8 cellular contexts compared by ENCODE assay signal in the genomic region with DNA sequence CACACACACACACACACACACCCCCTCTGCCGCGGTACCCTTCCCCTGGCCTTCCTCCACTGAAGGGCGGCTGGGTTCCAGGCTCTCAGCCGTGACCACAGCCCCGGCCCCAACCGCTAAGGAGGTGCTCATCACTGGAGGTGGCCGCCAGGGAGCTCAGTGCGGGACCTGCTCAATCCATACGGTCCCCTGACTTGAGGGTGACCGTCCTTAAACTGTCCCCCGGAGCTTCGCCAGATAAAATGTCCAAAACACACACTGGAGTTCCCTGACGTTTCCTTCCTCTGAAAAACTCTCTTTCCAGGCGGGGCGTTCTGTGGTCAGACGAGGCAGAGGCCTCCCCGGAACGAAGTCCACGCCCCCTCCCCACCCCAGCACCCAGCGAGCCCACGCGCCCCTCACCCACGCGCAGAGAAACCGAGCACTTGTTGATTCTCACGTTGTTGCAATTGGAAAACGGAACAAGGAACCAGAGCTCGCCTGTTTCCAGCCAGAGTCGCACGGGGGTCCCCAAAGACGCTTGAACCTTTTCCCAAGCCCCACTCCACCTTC. TPM values are rescaled to one million over a fixed set of nuclear protein-coding genes. Genes with fewer than 3 reads are reported as not detected.
DNase-seq lines count a peak whose midpoint lies in the region; ATAC-seq and TF ChIP-seq lines count a peak whose summit lies in the region.

No MANE protein-coding gene starts in this region.

- no peak for ATAC-seq in HG03139 (IDR thresholded peaks at IDR 0.05; ENCODE audit: unreplicated experiment)
- ATAC-seq in HG03520 (IDR thresholded peaks at IDR 0.05; ENCODE audit: unreplicated experiment), result no peak

- intact Hi-C loops in CD4-positive, alpha-beta memory T cell (cut with micrococcal nuclease), result no loop called here

- TF ChIP-seq EP300 in tibial nerve (IDR thresholded peaks at IDR 0.05), result peak in 1 of 2 donors; percentile 38

- H3K27me3 ChIP-seq in CD4-positive, alpha-beta memory T cell (ENCODE audit: insufficient read depth, low read length), result no peaks in the 10 kb centered on the region
- H3K27me3 ChIP-seq in muscle layer of duodenum (ENCODE audit: low read depth, low read length) (no peaks in the 10 kb centered on the region), tibial nerve (peaks cover 0 to 18% of the 10 kb centered on the region in 2 donors)

- H3K4me3 Mint-ChIP-seq in CD4-positive, alpha-beta memory T cell, result peak overlapping the region; percentile 98 to 100 (median 98)

- no peak for TF ChIP-seq CTCF in tibial nerve (IDR thresholded peaks at IDR 0.05)

- peaks cover 50 to 78% (median 63%) of the 10 kb centered on the region in 4 donors for H3K4me1 Mint-ChIP-seq in CD4-positive, alpha-beta memory T cell

- CTCF ChIA-PET in CD4-positive, alpha-beta memory T cell (lab: Charles Lee; ENCODE audit: partially characterized antibody), result interaction anchor here (0.7 to 3.5 kb wide), 14 partner anchors 8 to 130 kb away, joined by 3 to 28 read pairs (median 8); no protein-coding TSS in a partner anchor

- H3K36me3 ChIP-seq in CD4-positive, alpha-beta memory T cell (ENCODE audit: insufficient read depth, low read length), result no peaks in the 10 kb centered on the region
- no peaks in the 10 kb centered on the region for H3K36me3 ChIP-seq in muscle layer of duodenum (ENCODE audit: control insufficient read depth in 1 of 2, insufficient read depth in 2 of 2, low read length in 2 of 2)
- no peaks in the 10 kb centered on the region for H3K36me3 ChIP-seq in tibial nerve

- TF ChIP-seq POLR2A in tibial nerve (IDR thresholded peaks at IDR 0.05), result peak in 1 of 2 donors; percentile 3

- H3K4me1 ChIP-seq in CD4-positive, alpha-beta memory T cell (ENCODE audit: insufficient read depth, low read length), result peaks cover 67% of the 10 kb centered on the region
- peaks cover 3 to 14% of the 10 kb centered on the region in 2 donors for H3K4me1 ChIP-seq in muscle layer of duodenum (ENCODE audit: control insufficient read depth in 1 of 2, insufficient read depth in 2 of 2, low read length in 2 of 2)
- peaks cover 0 to 52% (median 28%) of the 10 kb centered on the region in 4 donors for H3K4me1 ChIP-seq in tibial nerve

- POLR2A ChIA-PET in CD4-positive, alpha-beta memory T cell (lab: Charles Lee; ENCODE audit: partially characterized antibody), result interaction anchor here (1.0 to 10.0 kb wide), 16 partner anchors 10 to 80 kb away, joined by 3 to 178 read pairs (median 22); no protein-coding TSS in a partner anchor

- peaks cover 0 to 2% (median 0%) of the 10 kb centered on the region in 8 donors for H3K9me3 Mint-ChIP-seq in CD4-positive, alpha-beta memory T cell

- 5 to 7% methylated on average over 30 of the region's 31 CpGs for WGBS in tibial nerve, 2 donors

- peak overlapping the region; percentile 94 to 99 (median 97) for H3K27ac Mint-ChIP-seq in CD4-positive, alpha-beta memory T cell

- peak overlapping the region; percentile 85 for H3K27ac ChIP-seq in CD4-positive, alpha-beta memory T cell (ENCODE audit: low read depth, low read length)
- H3K27ac ChIP-seq in epithelial cell of prostate (peak overlapping the region; percentile 49), muscle layer of duodenum (ENCODE audit: low read length) (peak overlapping the region; percentile 84), tibial nerve (peak overlapping the region; percentile 73 to 97 (median 95))

- H3K36me3 Mint-ChIP-seq in CD4-positive, alpha-beta memory T cell, result peaks cover 12 to 33% of the 10 kb centered on the region in 2 donors

- DNase-seq in CD4-positive, alpha-beta memory T cell, result peak in 4 of 5 donors; percentile 33 to 58 (median 38)
- peak; percentile 17 for DNase-seq in HT-29 (ENCODE audit: low spot score)
- peak; percentile 43 for DNase-seq in activated CD4-positive, alpha-beta T cell treated with anti-CD3 and anti-CD28 coated beads, Interleukin-2, amount 50 U/mL, for 1 hour
- no peak for DNase-seq in epithelial cell of prostate (ENCODE audit: low read depth, low spot score)
- DNase-seq in tibial nerve (ENCODE audit: low spot score in 2 of 2), result peak in 1 of 2 donors; percentile 44

- peak overlapping the region; percentile 81 to 82 for H3K4me3 ChIP-seq in CD4-positive, alpha-beta memory T cell (ENCODE audit: low read length in 2 of 2)
- peak overlapping the region; percentile 61 to 68 for H3K4me3 ChIP-seq in muscle layer of duodenum (ENCODE audit: low read depth in 1 of 2, low read length in 2 of 2)
- peak overlapping the region; percentile 44 to 96 (median 84) for H3K4me3 ChIP-seq in tibial nerve

- H3K9me3 ChIP-seq in CD4-positive, alpha-beta memory T cell (ENCODE audit: control insufficient read depth in 1 of 2, low read length in 2 of 2), result no peaks in the 10 kb centered on the region
- H3K9me3 ChIP-seq in muscle layer of duodenum (ENCODE audit: control insufficient read depth in 1 of 2, low read length in 2 of 2) (no peaks in the 10 kb centered on the region), tibial nerve (peaks cover 0 to 5% (median 0%) of the 10 kb centered on the region in 4 donors)

- H3K27me3 Mint-ChIP-seq in CD4-positive, alpha-beta memory T cell, result no peaks in the 10 kb centered on the region

RNA-seq across cellular contexts. Expression of a gene that starts 1.4 kb away (rescaled TPM):
- 100 to 1,000 TPM; 179 to 187 TPM for total RNA-seq in CD4-positive, alpha-beta memory T cell
- polyA plus RNA-seq in CD4-positive, alpha-beta memory T cell, result 100 to 1,000 TPM in 1 of 2 donors, 10 to 100 TPM in 1; 92.2 to 119 TPM
- total RNA-seq in HT-29 (2014; rRNA removed; shearing (Covaris generic)), result 27.4 and 28.9 TPM in 2 replicates
- 1,000 to 10,000 TPM in 3 of 4 donors, 100 to 1,000 TPM in 1; 831 to 1,485 (median 1,405) TPM for total RNA-seq in tibial nerve

Comparison
In these comparisons a context has a peak if more than half of its experiments do, and no peak if none do; other contexts are left out.
1. RNA of a gene that starts 1.4 kb away (total RNA-seq): 831 to 1,485 TPM in tibial nerve; 179 to 187 TPM in CD4-positive, alpha-beta memory T cell and 27.4 to 28.9 TPM in HT-29; every median in the first group is over 4 times any median in the second.
2. Peak in every context shown above with its lines, with median percentiles within 50 percentile points of each other: H3K27ac ChIP-seq and H3K4me3 ChIP-seq.